ENCODE assay signal across 27 cellular contexts in genomic region chr1:36846366-36846765, GRCh38.
A peak's percentile ranks its signal among the peaks of the same experiment; 100 is the strongest.
DNase-seq lines count a peak whose midpoint lies in the region; ATAC-seq and TF ChIP-seq lines count a peak whose summit lies in the region.
"Had no signal": no experiment of that assay in that cellular context is flagged by ENCODE, and none has a peak within 500 bp of the region (broad histone marks: within the 10 kb centered on the region; RNA-seq: fewer than 3 reads in every experiment).

No MANE protein-coding gene starts in this region.

- H3K27ac ChIP-seq in IMR-90 (ENCODE audit: insufficient read depth, low read length) (no peak overlapping the region), hepatocyte (no peak overlapping the region)
- H3K27ac ChIP-seq: BLaER1 treated with 17β-estradiol and CSF1 and Interleukin-3, amounts not matched to agents 10 nM and 100 nM; cardiac muscle cell; HL-60; left ventricle myocardium inferior; SJCRH30; testis had no signal

- no peaks in the 10 kb centered on the region for H3K79me1 ChIP-seq in IMR-90 (ENCODE audit: low read depth in 1 of 2, low read length in 2 of 2)

- H3K79me2 ChIP-seq in hepatocyte: no peaks in the 10 kb centered on the region

- in situ Hi-C loops in IMR-90 (cut with MboI; ENCODE audit: low sequenced_read_pairs) (no loop called here), GM13976 (cut with MboI; ENCODE audit: low sequenced_read_pairs, unreplicated experiment) (no loop called here)

- TF ChIP-seq RAD21 in IMR-90 (IDR thresholded peaks at IDR 0.05; ENCODE audit: low read length): no peak

- H3K14ac ChIP-seq in IMR-90 (replicated peaks; ENCODE audit: low read depth, low read length): no peak overlapping the region

- H3K4me1 ChIP-seq in IMR-90 (ENCODE audit: control insufficient read depth, insufficient read depth, low read length) (no peaks in the 10 kb centered on the region), NT2/D1 (ENCODE audit: insufficient read depth, insufficient read length) (peaks cover 50% of the 10 kb centered on the region), hepatocyte (ENCODE audit: insufficient read depth) (no peaks in the 10 kb centered on the region)
- H3K4me1 ChIP-seq: left ventricle myocardium inferior, SJCRH30, testis had no signal

- POLR2A ChIA-PET in IMR-90 (lab: Charles Lee; ENCODE audit: unreplicated experiment): no interaction called here

- H3K27me3 ChIP-seq in IMR-90 (ENCODE audit: control insufficient read depth, insufficient read depth, low read length) (no peaks in the 10 kb centered on the region), NT2/D1 (ENCODE audit: insufficient read depth, insufficient read length) (no peaks in the 10 kb centered on the region), hepatocyte (peaks cover 37% of the 10 kb centered on the region)
- H3K27me3 ChIP-seq: BLaER1 treated with 17β-estradiol and CSF1 and Interleukin-3, amounts not matched to agents 10 nM and 100 nM; cardiac muscle cell; testis had no signal

- no peak overlapping the region for H4K5ac ChIP-seq in IMR-90 (ENCODE audit: low read depth, low read length)

- no peak overlapping the region for H3K18ac ChIP-seq in IMR-90 (ENCODE audit: low read depth, low read length)

- CTCF ChIA-PET in IMR-90 (lab: Yijun Ruan, JAX): interaction anchor here (0.6 kb wide), 1 partner anchor 922 kb away, joined by 3 read pairs; no protein-coding TSS in a partner anchor

- no peak overlapping the region for H2BK20ac ChIP-seq in IMR-90 (ENCODE audit: low read depth, low read length)

- no peak overlapping the region for H4K91ac ChIP-seq in IMR-90 (ENCODE audit: insufficient read depth, low read depth, low read length)

- H2BK120ac ChIP-seq in IMR-90 (ENCODE audit: low read depth, low read length): no peak overlapping the region

- no peaks in the 10 kb centered on the region for H3K9me1 ChIP-seq in IMR-90 (ENCODE audit: insufficient read depth, low read length)

- DNase-seq in ELF-1 (ENCODE audit: low read depth, low spot score) (peak; percentile 73), IMR-90 (no peak), NT2/D1 (ENCODE audit: low read depth, low spot score) (peak; percentile 48), iPS-NIHi11 (ENCODE audit: low spot score) (peak; percentile 60), hepatocyte (ENCODE audit: low spot score) (no peak), GM13976 (ENCODE audit: low spot score) (no peak)
- DNase-seq: activated CD4-positive, alpha-beta T cell treated with anti-CD3 and anti-CD28 coated beads for 1 hour; activated CD8-positive, alpha-beta T cell treated with anti-CD3 and anti-CD28 coated beads for 36 hours; cortex of kidney; DMS79; foreskin fibroblast; Karpas-422; left ventricle myocardium inferior; NCI-H1930; NCI-H446; SJCRH30; stimulated activated naive CD8-positive, alpha-beta T cell treated with anti-CD3 and anti-CD28 coated beads, Interleukin-15, Interleukin-2, amounts not matched to agents 100 U/mL and 50 U/mL, for 24 hours; T-helper 1 cell; testis had no signal

- no CpG with 5 or more reads among the region's 1 CpG for WGBS in IMR-90 (ENCODE audit: extremely low coverage in 2 of 2, insufficient read length in 1 of 2), 2 experiments
- WGBS in hepatocyte (ENCODE audit: low lambda C conversion rate, missing lambda C conversion rate): 48% methylated on average over 1 of the region's 1 CpG

- no peak overlapping the region for H2AK5ac ChIP-seq in IMR-90 (ENCODE audit: low read depth, low read length)

- H3K23ac ChIP-seq in IMR-90 (ENCODE audit: low read depth, low read length): no peak overlapping the region

- H2BK15ac ChIP-seq in IMR-90 (ENCODE audit: low read depth, low read length): no peak overlapping the region

- dilution Hi-C loops in IMR-90 (cut with HindIII; ENCODE audit: low sequenced_read_pairs, unreplicated experiment): no loop called here

- H3K36me3 ChIP-seq in IMR-90 (ENCODE audit: control insufficient read depth, insufficient read depth, low read length) (no peaks in the 10 kb centered on the region), NT2/D1 (ENCODE audit: insufficient read depth, insufficient read length, low read length) (no peaks in the 10 kb centered on the region), hepatocyte (replicated peaks; ENCODE audit: insufficient read depth, low read depth) (no peaks in the 10 kb centered on the region)
- H3K36me3 ChIP-seq: BLaER1 treated with 17β-estradiol and CSF1 and Interleukin-3, amounts not matched to agents 10 nM and 100 nM; cardiac muscle cell; left ventricle myocardium inferior; SJCRH30 had no signal

- no peak overlapping the region for H3K56ac ChIP-seq in IMR-90 (ENCODE audit: extremely low read depth, insufficient read depth, low read length)

- H3K4me2 ChIP-seq in IMR-90 (ENCODE audit: low read depth, low read length) (no peak overlapping the region), hepatocyte (no peak overlapping the region)
- H3K4me2 ChIP-seq: BLaER1 treated with 17β-estradiol and CSF1 and Interleukin-3, amounts not matched to agents 10 nM and 100 nM had no signal

- peak overlapping the region; percentile 42 for H2AK9ac ChIP-seq in IMR-90 (replicated peaks; ENCODE audit: low read depth, low read length, poor library complexity)

- TF ChIP-seq POLR2A in IMR-90 (IDR thresholded peaks at IDR 0.05; ENCODE audit: low read depth, low read length): no peak

- intact Hi-C loops in IMR-90 (cut with micrococcal nuclease): no loop called here

- TF ChIP-seq CTCF in IMR-90 (conservative IDR thresholded peaks at IDR 0.05; ENCODE audit: low read depth, low read length): no peak
- TF ChIP-seq CTCF in hepatocyte (IDR thresholded peaks at IDR 0.05; ENCODE audit: poor library complexity): no peak
- no peak for TF ChIP-seq CTCF in GM13976 (IDR thresholded peaks at IDR 0.05; ENCODE audit: borderline replicate concordance, control extremely low read depth, extremely low read depth, insufficient read depth, missing control alignments)

- H4K8ac ChIP-seq in IMR-90 (ENCODE audit: low read depth in 2 of 2, low read length in 2 of 2): no peak overlapping the region

- H2BK5ac ChIP-seq in IMR-90 (ENCODE audit: low read depth, low read length, poor library complexity, severe bottlenecking): no peak overlapping the region

- H3K4me3 ChIP-seq in IMR-90 (ENCODE audit: insufficient read depth, low read depth, low read length) (no peak overlapping the region), NT2/D1 (ENCODE audit: insufficient read length, low read depth) (no peak overlapping the region), hepatocyte (no peak overlapping the region)
- H3K4me3 ChIP-seq: BLaER1 treated with 17β-estradiol and CSF1 and Interleukin-3, amounts not matched to agents 10 nM and 100 nM; cardiac muscle cell; left ventricle myocardium inferior; SJCRH30; testis had no signal

- H3K9me3 ChIP-seq in IMR-90 (ENCODE audit: control insufficient read depth, insufficient read depth, low read length) (no peaks in the 10 kb centered on the region), NT2/D1 (ENCODE audit: insufficient read depth, low read length) (no peaks in the 10 kb centered on the region), hepatocyte (ENCODE audit: low read depth) (no peaks in the 10 kb centered on the region)
- H3K9me3 ChIP-seq: BLaER1 treated with 17β-estradiol and CSF1 and Interleukin-3, amounts not matched to agents 10 nM and 100 nM; left ventricle myocardium inferior; SJCRH30; testis had no signal

- BruUV-seq in IMR-90 (replicated peaks; lab: Mats Ljungman, UMichigan): no TSS peak

- H3K4ac ChIP-seq in IMR-90 (ENCODE audit: low read depth, low read length): no peak overlapping the region

- no peak for ATAC-seq in IMR-90 (ENCODE audit: low read depth)
- ATAC-seq in HG03432 (IDR thresholded peaks at IDR 0.05; ENCODE audit: unreplicated experiment): no peak
- ATAC-seq in HG03442 (IDR thresholded peaks at IDR 0.05; ENCODE audit: unreplicated experiment): no peak
- ATAC-seq: activated CD8-positive, alpha-beta T cell treated with anti-CD3 and anti-CD28 coated beads for 36 hours; activated naive CD4-positive, alpha-beta T cell treated with anti-CD3 and anti-CD28 coated beads, Interleukin-2, amount 50 U/mL, for 72 hours; activated T-helper 17 cell treated with anti-CD3 and anti-CD28 coated beads, Interleukin-2, amount 50 U/mL, for 72 hours; esophagus mucosa; stimulated activated naive CD8-positive, alpha-beta T cell treated with anti-CD3 and anti-CD28 coated beads, Interleukin-15, Interleukin-2, amounts not matched to agents 100 U/mL and 50 U/mL, for 24 hours had no signal

- H3K9me2 ChIP-seq in hepatocyte (replicated peaks; ENCODE audit: insufficient read depth): no peaks in the 10 kb centered on the region

- H4K20me1 ChIP-seq in IMR-90 (ENCODE audit: insufficient read depth, low read length): no peaks in the 10 kb centered on the region
- no peaks in the 10 kb centered on the region for H4K20me1 ChIP-seq in hepatocyte (ENCODE audit: insufficient read depth, poor library complexity, severe bottlenecking)
- H4K20me1 ChIP-seq: BLaER1 treated with 17β-estradiol and CSF1 and Interleukin-3, amounts not matched to agents 10 nM and 100 nM had no signal

- H2AFZ ChIP-seq in IMR-90 (replicated peaks; ENCODE audit: low read length, poor library complexity): no peak overlapping the region
- H2AFZ ChIP-seq in hepatocyte: no peak overlapping the region

- H3K9ac ChIP-seq in IMR-90 (ENCODE audit: low read depth, low read length): no peak overlapping the region
- no peak overlapping the region for H3K9ac ChIP-seq in NT2/D1 (ENCODE audit: insufficient read length, low read depth)
- H3K9ac ChIP-seq: BLaER1 treated with 17β-estradiol and CSF1 and Interleukin-3, amounts not matched to agents 10 nM and 100 nM had no signal

TF ChIP-seq in IMR-90, 13 proteins besides CTCF, POLR2A, EP300 and RAD21:
- no peak for TF ChIP-seq CEBPB (IDR thresholded peaks at IDR 0.05; ENCODE audit: low read depth, low read length)
- no peak for TF ChIP-seq ELK1 (IDR thresholded peaks at IDR 0.05; ENCODE audit: borderline replicate concordance, low read depth, low read length)
- no peak for TF ChIP-seq MXI1 (IDR thresholded peaks at IDR 0.05; ENCODE audit: borderline replicate concordance, low read depth, low read length)
- TF ChIP-seq MAZ (IDR thresholded peaks at IDR 0.05; ENCODE audit: borderline replicate concordance, low read depth, low read length): no peak
TF ChIP-seq in IMR-90: peak in this region for 0.

Comparison
In these comparisons a context has a peak if more than half of its experiments do, and no peak if none do; other contexts are left out.
1. DNase-seq: peak in ELF-1 (single experiment), NT2/D1 (single experiment) and iPS-NIHi11 (single experiment); none in IMR-90 (single experiment), hepatocyte (single experiment) and GM13976 (single experiment).